Comparison of ENCODE assay signal across 23 cellular contexts in the genomic region with DNA sequence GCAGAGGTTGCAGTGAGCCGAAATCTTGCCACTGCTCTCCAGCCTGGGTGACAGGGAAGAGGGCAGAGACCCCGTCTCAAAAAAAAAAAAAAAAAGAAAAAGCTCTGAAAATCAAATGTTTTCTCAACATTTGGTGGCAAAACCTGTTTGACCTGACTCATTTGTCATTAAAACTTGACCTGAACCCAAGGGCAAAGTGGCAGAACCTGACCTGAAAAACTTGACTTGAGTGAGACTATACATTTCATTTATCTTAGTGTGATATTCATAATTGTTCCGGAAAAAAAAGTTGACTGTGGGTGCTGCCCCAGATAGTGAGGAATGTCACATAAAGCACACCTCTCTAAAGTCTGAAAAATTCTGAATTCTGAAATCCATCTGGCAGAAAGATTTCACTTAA.
"Had no signal": no experiment of that assay in that cellular context is flagged by ENCODE, and none has a peak within 500 bp of the region (broad histone marks: within the 10 kb centered on the region; RNA-seq: fewer than 3 reads in every experiment).

No MANE protein-coding gene starts in this region.

- H3K9ac ChIP-seq: parathyroid adenoma had no signal

- H3K27ac ChIP-seq: colonic mucosa, parathyroid adenoma had no signal

- H3K9me3 Mint-ChIP-seq: activated naive CD4-positive, alpha-beta T cell treated with anti-CD3 and anti-CD28 coated beads for 36 hours; activated naive CD8-positive, alpha-beta T cell treated with anti-CD3 and anti-CD28 coated beads, Interleukin-2, amount 10 ng/mL, durations not matched to agents 7 days and 5 days; activated T-cell treated with anti-CD3 and anti-CD28 coated beads, Interleukin-2, amount 50 U/mL, for 72 hours; memory B cell; nephron progenitor cell; stimulated activated naive B cell treated with anti-CD40 and anti-IgM and Interleukin-4, amounts not matched to agents 10 μg/mL and 1 μg/mL and 100 μg/mL, for 72 hours; T-helper 1 cell treated with Interleukin-12 subunit alpha and Interleukin-12 subunit beta and Interleukin-4 antibody, amounts not matched to agents 30 μg/mL and 1 μg/mL, for 36 hours had no signal

- H3K36me3 ChIP-seq: colonic mucosa, heart left ventricle, sigmoid colon, thoracic aorta had no signal

- H3K27me3 ChIP-seq: colonic mucosa, heart left ventricle, sigmoid colon had no signal

- H3K4me3 ChIP-seq: colonic mucosa, heart left ventricle, mucosa of descending colon, sigmoid colon, thoracic aorta had no signal

- H3K9me3 ChIP-seq: colonic mucosa, heart left ventricle, mucosa of descending colon, sigmoid colon, thoracic aorta had no signal

- ATAC-seq: activated T-cell treated with anti-CD3 and anti-CD28 coated beads, Interleukin-2, amount 50 U/mL, for 72 hours; heart left ventricle; left cardiac atrium; mucosa of descending colon; stimulated activated naive B cell treated with anti-CD40 and anti-IgM and Interleukin-4, amounts not matched to agents 10 μg/mL and 1 μg/mL and 100 μg/mL, for 72 hours had no signal

- DNase-seq: activated CD4-positive, alpha-beta T cell treated with anti-CD3 and anti-CD28 coated beads for 4 hours; activated CD4-positive, alpha-beta T cell treated with anti-CD3 and anti-CD28 coated beads, Interleukin-2, amount 50 U/mL, for 48 hours; activated CD4-positive, CD25-positive, alpha-beta regulatory T cell; activated effector memory CD4-positive, alpha-beta T cell treated with Interleukin-2 at 50 U/mL for 16 hours; activated naive CD4-positive, alpha-beta T cell treated with anti-CD3 and anti-CD28 coated beads for 36 hours; activated naive CD8-positive, alpha-beta T cell treated with anti-CD3 and anti-CD28 coated beads, Interleukin-2, amount 10 ng/mL, durations not matched to agents 7 days and 5 days; activated T-cell treated with anti-CD3 and anti-CD28 coated beads, Interleukin-2, amount 50 U/mL, for 72 hours; amniotic stem cell; colonic mucosa; heart left ventricle; islet precursor cell; left cardiac atrium; nephron progenitor cell; sigmoid colon; stimulated activated CD4-positive, alpha-beta T cell treated with anti-CD3 and anti-CD28 coated beads, Interleukin-2, amount 100 ng/mL, for 48 hours; stimulated activated CD8-positive, alpha-beta memory T cell treated with anti-CD3 and anti-CD28 coated beads, Interleukin-4, amount 100 ng/mL, for 48 hours; stimulated activated naive B cell treated with anti-CD40 and anti-IgM and Interleukin-4, amounts not matched to agents 10 μg/mL and 1 μg/mL and 100 μg/mL, for 72 hours; T1000 had no signal

- H2AFZ ChIP-seq: parathyroid adenoma had no signal

- H3K27me3 Mint-ChIP-seq: memory B cell had no signal

- H3K27ac Mint-ChIP-seq: activated naive CD4-positive, alpha-beta T cell treated with anti-CD3 and anti-CD28 coated beads for 36 hours; activated naive CD8-positive, alpha-beta T cell treated with anti-CD3 and anti-CD28 coated beads, Interleukin-2, amount 10 ng/mL, durations not matched to agents 7 days and 5 days; activated T-cell treated with anti-CD3 and anti-CD28 coated beads, Interleukin-2, amount 50 U/mL, for 72 hours; memory B cell; nephron progenitor cell; T-helper 1 cell treated with Interleukin-12 subunit alpha and Interleukin-12 subunit beta and Interleukin-4 antibody, amounts not matched to agents 30 μg/mL and 1 μg/mL, for 36 hours had no signal

- H3K4me3 Mint-ChIP-seq: activated naive CD4-positive, alpha-beta T cell treated with anti-CD3 and anti-CD28 coated beads for 36 hours; activated naive CD8-positive, alpha-beta T cell treated with anti-CD3 and anti-CD28 coated beads, Interleukin-2, amount 10 ng/mL, durations not matched to agents 7 days and 5 days; activated T-cell treated with anti-CD3 and anti-CD28 coated beads, Interleukin-2, amount 50 U/mL, for 72 hours; memory B cell; nephron progenitor cell; stimulated activated naive B cell treated with anti-CD40 and anti-IgM and Interleukin-4, amounts not matched to agents 10 μg/mL and 1 μg/mL and 100 μg/mL, for 72 hours; T-helper 1 cell treated with Interleukin-12 subunit alpha and Interleukin-12 subunit beta and Interleukin-4 antibody, amounts not matched to agents 30 μg/mL and 1 μg/mL, for 36 hours had no signal
